In the genomic region with DNA sequence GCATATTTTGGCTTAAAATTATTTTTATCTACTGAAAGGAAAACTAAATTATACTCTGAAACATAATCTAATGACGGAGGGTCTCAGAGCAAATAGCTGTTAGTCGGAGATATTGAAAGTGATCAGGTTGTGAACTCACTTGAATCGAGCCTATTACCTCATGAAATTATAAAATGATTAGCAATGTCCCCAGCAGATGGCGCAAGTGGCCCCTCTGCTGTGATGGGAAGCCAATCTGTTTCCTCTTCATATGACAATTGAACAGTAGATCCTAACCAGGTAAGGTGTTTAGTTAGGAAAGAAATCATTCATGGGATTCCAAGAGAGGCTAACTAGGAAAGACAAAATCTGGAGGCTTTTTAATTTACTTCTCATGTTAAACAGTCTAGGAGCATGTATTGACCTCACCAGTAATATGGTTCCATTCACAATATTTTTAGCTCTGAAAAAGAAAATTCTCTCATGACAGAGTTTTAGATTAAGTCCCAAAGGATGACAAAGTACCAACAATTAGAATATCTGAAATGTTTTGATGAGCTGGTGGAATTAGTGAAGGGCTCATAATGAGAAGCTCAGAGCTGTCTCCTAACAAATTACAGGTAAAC, we compare ENCODE assay signal across 8 cellular contexts. TPM values are rescaled to one million over a fixed set of nuclear protein-coding genes. Genes with fewer than 3 reads are reported as not detected.
DNase-seq lines count a peak whose midpoint lies in the region; ATAC-seq, FAIRE-seq and TF ChIP-seq lines count a peak whose summit lies in the region.

No MANE protein-coding gene starts in this region.

- H3K79me2 ChIP-seq in OCI-LY1 (ENCODE audit: insufficient read depth, low read length), result no peaks in the 10 kb centered on the region
- no peaks in the 10 kb centered on the region for H3K79me2 ChIP-seq in endothelial cell of umbilical vein (ENCODE audit: control insufficient read depth, insufficient read depth, low read length)

- H3K9me2 ChIP-seq in OCI-LY1 (ENCODE audit: low read depth, low read length), result no peaks in the 10 kb centered on the region

- H3K27ac ChIP-seq in OCI-LY1 (ENCODE audit: low read depth, low read length, poor library complexity, severe bottlenecking) (no peak overlapping the region), endothelial cell of umbilical vein (ENCODE audit: insufficient read depth, low read depth, low read length) (no peak overlapping the region)

- peak; percentile 75 for FAIRE-seq in endothelial cell of umbilical vein (lab: Jason Lieb, UNC)

- H2AFZ ChIP-seq in OCI-LY1 (ENCODE audit: low read length) (no peak overlapping the region), endothelial cell of umbilical vein (ENCODE audit: low read depth, low read length) (no peak overlapping the region)

- H3K36me3 ChIP-seq in OCI-LY1 (ENCODE audit: insufficient read depth, low read length) (no peaks in the 10 kb centered on the region), endothelial cell of umbilical vein (ENCODE audit: control insufficient read depth in 2 of 2, extremely low read depth in 1 of 2, insufficient read depth in 2 of 2, low read length in 2 of 2) (no peaks in the 10 kb centered on the region)

- H3K9me3 ChIP-seq in OCI-LY1 (ENCODE audit: low read length) (no peaks in the 10 kb centered on the region), endothelial cell of umbilical vein (replicated peaks; ENCODE audit: control insufficient read depth, insufficient read depth, low read length) (no peaks in the 10 kb centered on the region)

- dilution Hi-C loops in endothelial cell of umbilical vein (cut with MboI; ENCODE audit: extremely low pct_ligation_motif_present, low sequenced_read_pairs), result no loop called here

- TF ChIP-seq CTCF in OCI-LY1 (IDR thresholded peaks at IDR 0.05; ENCODE audit: low read length) (peak; percentile 93), endothelial cell of umbilical vein (IDR thresholded peaks at IDR 0.05; ENCODE audit: extremely low read depth in 1 of 2, insufficient read depth in 1 of 2, low read depth in 1 of 2, low read length in 2 of 2) (peak; percentile 60 to 64)

- H3K4me2 ChIP-seq in OCI-LY1 (ENCODE audit: low read length) (no peak overlapping the region), endothelial cell of umbilical vein (ENCODE audit: insufficient read depth, low read length) (no peak overlapping the region)

- no peaks in the 10 kb centered on the region for H3F3A ChIP-seq in OCI-LY1 (ENCODE audit: insufficient read depth, low read length)

- CTCF ChIA-PET in endothelial cell of umbilical vein (lab: Charles Lee), result interaction anchor here (0.6 to 15.3 kb wide), 45 partner anchors 9 to 340 kb away, joined by 3 to 717 read pairs (median 5); partner anchors contain the start of gene IMPA2

- POLR2A ChIA-PET in endothelial cell of umbilical vein (lab: Charles Lee), result no interaction called here

- intact Hi-C loops in endothelial cell of umbilical vein (cut with micrococcal nuclease), result loop anchor here (1.0 to 5.0 kb wide), 5 partner anchors 57 to 299 kb away; no protein-coding TSS in a partner anchor

- H3K4me1 ChIP-seq in OCI-LY1 (ENCODE audit: insufficient read depth, low read length, severe bottlenecking) (no peaks in the 10 kb centered on the region), endothelial cell of umbilical vein (ENCODE audit: control insufficient read depth, extremely low read depth, insufficient read depth, low read length) (no peaks in the 10 kb centered on the region)

- ATAC-seq in HG02884 (IDR thresholded peaks at IDR 0.05; ENCODE audit: unreplicated experiment), result no peak

- H4K20me1 ChIP-seq in OCI-LY1 (ENCODE audit: insufficient read depth, low read length) (no peaks in the 10 kb centered on the region), endothelial cell of umbilical vein (replicated peaks; ENCODE audit: control insufficient read depth, extremely low read depth, insufficient read depth, low read length) (no peaks in the 10 kb centered on the region)

- peak; percentile 65 for DNase-seq in EH (ENCODE audit: low read depth)
- peak in 55 of 76 experiments; percentile 1 to 89 (median 29) for DNase-seq in HUDEP-2 (lab: John Stamatoyannopoulos, UW; ENCODE audit: unreplicated experiment in 76 of 76)
- peak; percentile 43 for DNase-seq in activated CD8-positive, alpha-beta memory T cell treated with anti-CD3 and anti-CD28 coated beads, Interleukin-2, amount 50 U/mL, for 1 hour (ENCODE audit: extremely low read depth)
- peak; percentile 78 for DNase-seq in endothelial cell of umbilical vein (ENCODE audit: low read depth, low spot score)
- peak; percentile 82 for DNase-seq in mucosa of gallbladder (ENCODE audit: low spot score)
- DNase-seq in stimulated activated CD8-positive, alpha-beta memory T cell treated with anti-CD3 and anti-CD28 coated beads, Interleukin-4, amount 100 ng/mL, for 48 hours, result peak; percentile 88

- no peak for TF ChIP-seq POLR2A in endothelial cell of umbilical vein (IDR thresholded peaks at IDR 0.05; ENCODE audit: low read depth, low read length)

- no peaks in the 10 kb centered on the region for H3K27me3 ChIP-seq in OCI-LY1 (ENCODE audit: insufficient read depth, low read length)
- no peaks in the 10 kb centered on the region for H3K27me3 ChIP-seq in endothelial cell of umbilical vein (ENCODE audit: control insufficient read depth in 2 of 2, insufficient read depth in 2 of 2, low read length in 2 of 2)

- no peaks in the 10 kb centered on the region for H3K9me1 ChIP-seq in endothelial cell of umbilical vein (replicated peaks; ENCODE audit: control insufficient read depth, extremely low read depth, insufficient read depth, low read length)

- H3K4me3 ChIP-seq in OCI-LY1 (ENCODE audit: low read depth, low read length, poor library complexity, severe bottlenecking) (no peak overlapping the region), endothelial cell of umbilical vein (replicated peaks in 1 of 3; ENCODE audit: insufficient read depth in 1 of 3, low read depth in 1 of 3, low read length in 3 of 3) (no peak overlapping the region)

- H3K9ac ChIP-seq in OCI-LY1 (ENCODE audit: low read length) (no peak overlapping the region), endothelial cell of umbilical vein (replicated peaks; ENCODE audit: extremely low read depth, insufficient read depth, low read length) (no peak overlapping the region)

- BruUV-seq in endothelial cell of umbilical vein (replicated peaks; lab: Mats Ljungman, UMichigan), result no TSS peak

TF ChIP-seq in endothelial cell of umbilical vein, 7 proteins besides CTCF, POLR2A, EP300 and RAD21:
- TF ChIP-seq EZH2 (IDR thresholded peaks at IDR 0.05; ENCODE audit: borderline replicate concordance, low read depth, low read length, severe bottlenecking) (no peak), MYC (IDR thresholded peaks at IDR 0.05; ENCODE audit: low read depth, low read length) (no peak), GATA2 (IDR thresholded peaks at IDR 0.05; ENCODE audit: insufficient read depth, insufficient read length, low read depth, low read length) (no peak), JUN (IDR thresholded peaks at IDR 0.05; ENCODE audit: borderline replicate concordance, insufficient read depth, insufficient read length, low read depth) (no peak), POLR2AphosphoS5 (IDR thresholded peaks at IDR 0.05; ENCODE audit: insufficient read depth, low read depth, low read length) (no peak), FOS (IDR thresholded peaks at IDR 0.05; ENCODE audit: borderline replicate concordance, insufficient read depth, low read length) (no peak)
- TF ChIP-seq, protein P1, sequence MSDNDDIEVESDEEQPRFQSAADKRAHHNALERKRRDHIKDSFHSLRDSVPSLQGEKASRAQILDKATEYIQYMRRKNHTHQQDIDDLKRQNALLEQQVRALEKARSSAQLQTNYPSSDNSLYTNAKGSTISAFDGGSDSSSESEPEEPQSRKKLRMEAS (IDR thresholded peaks at IDR 0.05; ENCODE audit: insufficient read depth, insufficient read length), result no peak

RNA-seq across cellular contexts. Expression of gene MPPE1, which starts 29.9 kb away (rescaled TPM):
- 28.8 and 30.6 TPM in 2 replicates for total RNA-seq in endothelial cell of umbilical vein
- 13.4 and 15.2 TPM in 2 replicates for polyA plus RNA-seq in endothelial cell of umbilical vein
- polyA plus RNA-seq in endothelial cell of umbilical vein (2011; cell fraction: cytosol; rRNA removed), result 11.6 and 12.4 TPM in 2 replicates
- 42.3 and 43.2 TPM in 2 replicates for polyA plus RNA-seq in endothelial cell of umbilical vein (2011; cell fraction: nucleus; rRNA removed)
- polyA plus RNA-seq in endothelial cell of umbilical vein (2012), result 12.1 and 20.8 TPM in 2 replicates
- polyA minus RNA-seq in endothelial cell of umbilical vein, result 18.4 and 26.6 TPM in 2 replicates
- polyA minus RNA-seq in endothelial cell of umbilical vein (2011; cell fraction: cytosol; rRNA and poly(A)+ RNA removed), result 9.5 TPM
- 17.7 and 23.9 TPM in 2 replicates for polyA minus RNA-seq in endothelial cell of umbilical vein (2011; cell fraction: nucleus; rRNA and poly(A)+ RNA removed)
- total RNA-seq in mucosa of gallbladder, result 56.7 TPM

RNA-seq across cellular contexts. Expression of gene IMPA2, which starts 43.3 kb away (rescaled TPM):
- total RNA-seq in endothelial cell of umbilical vein (7.3 and 8.0 TPM in 2 replicates), mucosa of gallbladder (64.2 TPM)
- polyA plus RNA-seq in endothelial cell of umbilical vein, result 5.9 and 6.1 TPM in 2 replicates
- polyA plus RNA-seq in endothelial cell of umbilical vein (2011; cell fraction: cytosol; rRNA removed), result 4.4 and 5.6 TPM in 2 replicates
- 5.6 and 7.8 TPM in 2 replicates for polyA plus RNA-seq in endothelial cell of umbilical vein (2011; cell fraction: nucleus; rRNA removed)
- 6.7 and 8.1 TPM in 2 replicates for polyA plus RNA-seq in endothelial cell of umbilical vein (2012)
- 2.2 and 4.9 TPM in 2 replicates for polyA minus RNA-seq in endothelial cell of umbilical vein
- 111 TPM for polyA minus RNA-seq in endothelial cell of umbilical vein (2011; cell fraction: cytosol; rRNA and poly(A)+ RNA removed)
- 2.1 and 3.1 TPM in 2 replicates for polyA minus RNA-seq in endothelial cell of umbilical vein (2011; cell fraction: nucleus; rRNA and poly(A)+ RNA removed)

Comparison
In these comparisons a context has a peak if more than half of its experiments do, and no peak if none do; other contexts are left out.
1. DNase-seq: peak in every context shown above with its lines; median percentile 88 in stimulated activated CD8-positive, alpha-beta memory T cell treated with anti-CD3 and anti-CD28 coated beads, Interleukin-4, amount 100 ng/mL, for 48 hours; 82 in mucosa of gallbladder; 78 in endothelial cell of umbilical vein; 65 in EH; 43 in activated CD8-positive, alpha-beta memory T cell treated with anti-CD3 and anti-CD28 coated beads, Interleukin-2, amount 50 U/mL, for 1 hour; 29 in HUDEP-2.